1 cellular context compared by ENCODE assay signal in the genomic region with DNA sequence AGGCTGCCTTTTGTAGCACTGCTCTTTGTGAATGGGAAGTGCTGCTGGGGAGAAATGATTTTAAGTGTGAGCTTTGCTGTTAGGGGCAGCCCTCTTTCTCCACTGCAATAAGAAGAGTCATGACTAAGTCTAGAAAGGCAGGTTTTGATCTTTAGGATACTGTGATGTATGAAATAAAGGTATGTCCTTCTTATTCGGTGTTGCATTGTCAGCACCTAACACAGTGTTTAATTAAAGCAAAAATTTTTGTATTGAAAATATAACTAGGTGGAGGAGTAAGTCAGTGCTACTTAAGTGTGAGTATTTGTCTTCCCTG.
TF ChIP-seq lines count a peak whose summit lies in the region.

No MANE protein-coding gene starts in this region.

TF ChIP-seq in SK-N-SH, 30 proteins besides CTCF, POLR2A, EP300 and RAD21 (continued from another document):
- TF ChIP-seq, protein P1, sequence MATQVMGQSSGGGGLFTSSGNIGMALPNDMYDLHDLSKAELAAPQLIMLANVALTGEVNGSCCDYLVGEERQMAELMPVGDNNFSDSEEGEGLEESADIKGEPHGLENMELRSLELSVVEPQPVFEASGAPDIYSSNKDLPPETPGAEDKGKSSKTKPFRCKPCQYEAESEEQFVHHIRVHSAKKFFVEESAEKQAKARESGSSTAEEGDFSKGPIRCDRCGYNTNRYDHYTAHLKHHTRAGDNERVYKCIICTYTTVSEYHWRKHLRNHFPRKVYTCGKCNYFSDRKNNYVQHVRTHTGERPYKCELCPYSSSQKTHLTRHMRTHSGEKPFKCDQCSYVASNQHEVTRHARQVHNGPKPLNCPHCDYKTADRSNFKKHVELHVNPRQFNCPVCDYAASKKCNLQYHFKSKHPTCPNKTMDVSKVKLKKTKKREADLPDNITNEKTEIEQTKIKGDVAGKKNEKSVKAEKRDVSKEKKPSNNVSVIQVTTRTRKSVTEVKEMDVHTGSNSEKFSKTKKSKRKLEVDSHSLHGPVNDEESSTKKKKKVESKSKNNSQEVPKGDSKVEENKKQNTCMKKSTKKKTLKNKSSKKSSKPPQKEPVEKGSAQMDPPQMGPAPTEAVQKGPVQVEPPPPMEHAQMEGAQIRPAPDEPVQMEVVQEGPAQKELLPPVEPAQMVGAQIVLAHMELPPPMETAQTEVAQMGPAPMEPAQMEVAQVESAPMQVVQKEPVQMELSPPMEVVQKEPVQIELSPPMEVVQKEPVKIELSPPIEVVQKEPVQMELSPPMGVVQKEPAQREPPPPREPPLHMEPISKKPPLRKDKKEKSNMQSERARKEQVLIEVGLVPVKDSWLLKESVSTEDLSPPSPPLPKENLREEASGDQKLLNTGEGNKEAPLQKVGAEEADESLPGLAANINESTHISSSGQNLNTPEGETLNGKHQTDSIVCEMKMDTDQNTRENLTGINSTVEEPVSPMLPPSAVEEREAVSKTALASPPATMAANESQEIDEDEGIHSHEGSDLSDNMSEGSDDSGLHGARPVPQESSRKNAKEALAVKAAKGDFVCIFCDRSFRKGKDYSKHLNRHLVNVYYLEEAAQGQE (IDR thresholded peaks at IDR 0.05; ENCODE audit: low read depth, low read length), result no peak
- no peak for TF ChIP-seq TAF1 (IDR thresholded peaks at IDR 0.05; ENCODE audit: borderline replicate concordance, low read depth, low read length)
- TF ChIP-seq CHD2 (IDR thresholded peaks at IDR 0.05; ENCODE audit: low read length, partially characterized antibody), result no peak
- TF ChIP-seq GABPA (IDR thresholded peaks at IDR 0.05; ENCODE audit: low read depth), result no peak
- no peak for TF ChIP-seq SIN3A (IDR thresholded peaks at IDR 0.05; ENCODE audit: borderline replicate concordance, low read depth, low read length)
- TF ChIP-seq, protein P2, sequence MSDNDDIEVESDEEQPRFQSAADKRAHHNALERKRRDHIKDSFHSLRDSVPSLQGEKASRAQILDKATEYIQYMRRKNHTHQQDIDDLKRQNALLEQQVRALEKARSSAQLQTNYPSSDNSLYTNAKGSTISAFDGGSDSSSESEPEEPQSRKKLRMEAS (IDR thresholded peaks at IDR 0.05; ENCODE audit: low read depth), result no peak
- TF ChIP-seq RXRA (IDR thresholded peaks at IDR 0.05; ENCODE audit: borderline replicate concordance, low read depth), result no peak
- no peak for TF ChIP-seq FOXM1 (IDR thresholded peaks at IDR 0.05; ENCODE audit: low read depth)
- TF ChIP-seq RFX5 (IDR thresholded peaks at IDR 0.05; ENCODE audit: low read length), result no peak
